In genomic region chr10:8360814-8361509, GRCh38 we compare ENCODE assay signal across 24 cellular contexts.
DNase-seq lines count a peak whose midpoint lies in the region; ATAC-seq and TF ChIP-seq lines count a peak whose summit lies in the region.
"Had no signal": no experiment of that assay in that cellular context is flagged by ENCODE, and none has a peak within 500 bp of the region (broad histone marks: within the 10 kb centered on the region; RNA-seq: fewer than 3 reads in every experiment).

No MANE protein-coding gene starts in this region.

- H3K27ac ChIP-seq in mammary epithelial cell (ENCODE audit: insufficient read depth, low read depth, low read length) (no peak overlapping the region), hepatocyte (no peak overlapping the region)
- H3K27ac ChIP-seq: esophagus muscularis mucosa, gastroesophageal sphincter, Peyer's patch, sigmoid colon, uterus, VCaP had no signal

- peaks cover 11% of the 10 kb centered on the region for H3K4me1 ChIP-seq in mammary epithelial cell (ENCODE audit: insufficient read depth, low read length)
- H3K4me1 ChIP-seq in hepatocyte (ENCODE audit: insufficient read depth), result peaks cover 6% of the 10 kb centered on the region
- H3K4me1 ChIP-seq: esophagus muscularis mucosa, gastroesophageal sphincter, Peyer's patch, sigmoid colon, uterus had no signal

- no peak overlapping the region for H3K9ac ChIP-seq in mammary epithelial cell (ENCODE audit: insufficient read depth, low read length)

- peaks cover 13% of the 10 kb centered on the region for H3K4me1 Mint-ChIP-seq in MCF 10A (ENCODE audit: insufficient read depth, unreplicated experiment)
- peaks cover 60% of the 10 kb centered on the region for H3K4me1 Mint-ChIP-seq in stimulated activated effector memory CD8-positive, alpha-beta T cell treated with anti-CD3 and anti-CD28 coated beads, Interleukin-12 subunit alpha, Interleukin-12 subunit beta, amount 100 ng/mL, for 72 hours
- H3K4me1 Mint-ChIP-seq: brain, neural crest cell had no signal

- 6% methylated on average over 2 of the region's 2 CpGs for WGBS in mammary epithelial cell (ENCODE audit: low coverage, missing lambda C conversion rate)
- WGBS in hepatocyte (ENCODE audit: low lambda C conversion rate, missing lambda C conversion rate), result 41% methylated on average over 2 of the region's 2 CpGs

- no peak overlapping the region for H3K27ac Mint-ChIP-seq in MCF 10A (ENCODE audit: low read depth, unreplicated experiment)
- H3K27ac Mint-ChIP-seq in stimulated activated effector memory CD8-positive, alpha-beta T cell treated with anti-CD3 and anti-CD28 coated beads, Interleukin-12 subunit alpha, Interleukin-12 subunit beta, amount 100 ng/mL, for 72 hours, result peak overlapping the region; percentile 73
- H3K27ac Mint-ChIP-seq: activated naive CD8-positive, alpha-beta T cell treated with anti-CD3 and anti-CD28 coated beads, Interleukin-2, amount 10 ng/mL, durations not matched to agents 7 days and 5 days; brain; CD14-positive monocyte had no signal

- TF ChIP-seq CTCF in mammary epithelial cell (conservative IDR thresholded peaks at IDR 0.05 in 1 of 2, IDR thresholded peaks at IDR 0.05 in 1 of 2; ENCODE audit: extremely low read depth in 1 of 2, insufficient read depth in 1 of 2, low read depth in 1 of 2, low read length in 2 of 2) (no peak), MCF 10A (IDR thresholded peaks at IDR 0.05; ENCODE audit: unreplicated experiment) (no peak), astrocyte of the spinal cord (IDR thresholded peaks at IDR 0.05; ENCODE audit: low read depth, low read length) (no peak), hepatocyte (IDR thresholded peaks at IDR 0.05; ENCODE audit: poor library complexity) (no peak)

- DNase-seq in mammary epithelial cell (peak; percentile 68), MCF 10A (ENCODE audit: unreplicated experiment) (no peak), M059J (ENCODE audit: low read depth) (peak; percentile 43), astrocyte of the spinal cord (ENCODE audit: low read depth, low spot score) (peak; percentile 27), hepatocyte (ENCODE audit: low spot score) (no peak)
- no peak for DNase-seq in stimulated activated effector memory CD8-positive, alpha-beta T cell treated with anti-CD3 and anti-CD28 coated beads, Interleukin-12 subunit alpha, Interleukin-12 subunit beta, amount 100 ng/mL, for 72 hours (ENCODE audit: low spot score in 2 of 2)
- DNase-seq in stimulated activated naive CD4-positive, alpha-beta T cell (lab: John Stamatoyannopoulos, UW), result no peak
- DNase-seq: activated naive CD8-positive, alpha-beta T cell treated with anti-CD3 and anti-CD28 coated beads, Interleukin-2, amount 10 ng/mL, durations not matched to agents 7 days and 5 days; effector memory CD4-positive, alpha-beta T cell; NCI-H2081; NCI-H446 treated with DMSO at 0.1 percent for 48 hours; Peyer's patch; sigmoid colon; stimulated activated CD4-positive, alpha-beta T cell treated with anti-CD3 and anti-CD28 coated beads, Interleukin-15, amount 100 ng/mL, for 24 hours; substantia nigra; uterus had no signal

- dilution Hi-C loops in mammary epithelial cell (cut with HindIII; ENCODE audit: low sequenced_read_pairs), result no loop called here

- no peak overlapping the region for H3K4me3 ChIP-seq in mammary epithelial cell (replicated peaks in 1 of 3; ENCODE audit: insufficient read depth in 1 of 3, low read depth in 2 of 3, low read length in 3 of 3)
- H3K4me3 ChIP-seq in astrocyte of the spinal cord (ENCODE audit: low read depth, low read length), result no peak overlapping the region
- no peak overlapping the region for H3K4me3 ChIP-seq in hepatocyte
- H3K4me3 ChIP-seq: esophagus muscularis mucosa, gastroesophageal sphincter, Peyer's patch, sigmoid colon, uterus had no signal

- POLR2A ChIA-PET in MCF 10A (lab: Yijun Ruan, JAX), result interaction anchor here (1.3 kb wide), 1 partner anchor 29 kb away, joined by 3 read pairs; no protein-coding TSS in a partner anchor

- intact Hi-C loops in mammary epithelial cell (cut with micrococcal nuclease), result loop anchor here (10.0 kb wide), 1 partner anchor 306 kb away; the partner anchor contains the start of gene GATA3
- intact Hi-C loops in MCF 10A (cut with micrococcal nuclease), result no loop called here

- no peaks in the 10 kb centered on the region for H3K36me3 Mint-ChIP-seq in MCF 10A (ENCODE audit: insufficient read depth, unreplicated experiment)
- H3K36me3 Mint-ChIP-seq in stimulated activated effector memory CD8-positive, alpha-beta T cell treated with anti-CD3 and anti-CD28 coated beads, Interleukin-12 subunit alpha, Interleukin-12 subunit beta, amount 100 ng/mL, for 72 hours, result no peaks in the 10 kb centered on the region
- H3K36me3 Mint-ChIP-seq: brain, CD14-positive monocyte had no signal

- BruUV-seq in mammary epithelial cell (replicated peaks; lab: Mats Ljungman, UMichigan) (no TSS peak), MCF 10A (replicated peaks; lab: Mats Ljungman, UMichigan) (no TSS peak)

- peaks cover 11% of the 10 kb centered on the region for H3K27me3 Mint-ChIP-seq in MCF 10A (ENCODE audit: insufficient read depth, unreplicated experiment)

- no peaks in the 10 kb centered on the region for H3K27me3 ChIP-seq in mammary epithelial cell (ENCODE audit: insufficient read depth, low read length)
- no peaks in the 10 kb centered on the region for H3K27me3 ChIP-seq in hepatocyte
- H3K27me3 ChIP-seq: Peyer's patch, sigmoid colon, uterus had no signal

- CTCF ChIA-PET in mammary epithelial cell (lab: Charles Lee; ENCODE audit: low non-redundant PET), result no interaction called here
- CTCF ChIA-PET in MCF 10A (lab: Yijun Ruan, JAX), result interaction anchor here (0.6 to 0.9 kb wide), 2 partner anchors 40 to 387 kb away, joined by 3 to 5 read pairs; no protein-coding TSS in a partner anchor

- no peaks in the 10 kb centered on the region for H3K9me2 ChIP-seq in hepatocyte (replicated peaks; ENCODE audit: insufficient read depth)

- H3K36me3 ChIP-seq in mammary epithelial cell (ENCODE audit: insufficient read depth, low read length) (no peaks in the 10 kb centered on the region), hepatocyte (replicated peaks; ENCODE audit: insufficient read depth, low read depth) (no peaks in the 10 kb centered on the region)
- H3K36me3 ChIP-seq: esophagus muscularis mucosa, gastroesophageal sphincter, Peyer's patch, sigmoid colon, uterus had no signal

- H3K4me2 ChIP-seq in mammary epithelial cell (ENCODE audit: insufficient read depth, low read depth, low read length), result no peak overlapping the region
- H3K4me2 ChIP-seq in hepatocyte, result no peak overlapping the region

- in situ Hi-C loops in mammary epithelial cell (cut with MboI; ENCODE audit: low sequenced_read_pairs in 2 of 2) (no loop called here), astrocyte of the spinal cord (cut with HindIII; ENCODE audit: low sequenced_read_pairs) (no loop called here)

- H2AFZ ChIP-seq in mammary epithelial cell (ENCODE audit: low read depth, low read length) (no peak overlapping the region), hepatocyte (no peak overlapping the region)

- H3K4me3 Mint-ChIP-seq in MCF 10A (ENCODE audit: unreplicated experiment), result no peak overlapping the region
- H3K4me3 Mint-ChIP-seq in stimulated activated effector memory CD8-positive, alpha-beta T cell treated with anti-CD3 and anti-CD28 coated beads, Interleukin-12 subunit alpha, Interleukin-12 subunit beta, amount 100 ng/mL, for 72 hours, result peak overlapping the region; percentile 44
- H3K4me3 Mint-ChIP-seq: activated naive CD8-positive, alpha-beta T cell treated with anti-CD3 and anti-CD28 coated beads, Interleukin-2, amount 10 ng/mL, durations not matched to agents 7 days and 5 days; brain; CD14-positive monocyte; neural crest cell had no signal

- peak; percentile 46 for ATAC-seq in stimulated activated effector memory CD8-positive, alpha-beta T cell treated with anti-CD3 and anti-CD28 coated beads, Interleukin-12 subunit alpha, Interleukin-12 subunit beta, amount 100 ng/mL, for 72 hours
- no peak for ATAC-seq in GM19452 (IDR thresholded peaks at IDR 0.05; ENCODE audit: unreplicated experiment)
- ATAC-seq: gastroesophageal sphincter, HCT116 had no signal

- H3K79me2 ChIP-seq in mammary epithelial cell (ENCODE audit: insufficient read depth, low read length), result no peaks in the 10 kb centered on the region
- H3K79me2 ChIP-seq in hepatocyte, result no peaks in the 10 kb centered on the region

- H4K20me1 ChIP-seq in mammary epithelial cell (ENCODE audit: insufficient read depth, low read length) (no peaks in the 10 kb centered on the region), hepatocyte (ENCODE audit: insufficient read depth, poor library complexity, severe bottlenecking) (no peaks in the 10 kb centered on the region)

- no peaks in the 10 kb centered on the region for H3K9me3 ChIP-seq in mammary epithelial cell (replicated peaks; ENCODE audit: insufficient read depth, low read length)
- H3K9me3 ChIP-seq in hepatocyte (ENCODE audit: low read depth), result no peaks in the 10 kb centered on the region
- H3K9me3 ChIP-seq: esophagus muscularis mucosa, gastroesophageal sphincter, Peyer's patch, sigmoid colon, uterus had no signal

- no peaks in the 10 kb centered on the region for H3K9me3 Mint-ChIP-seq in MCF 10A (ENCODE audit: unreplicated experiment)
- H3K9me3 Mint-ChIP-seq in stimulated activated effector memory CD8-positive, alpha-beta T cell treated with anti-CD3 and anti-CD28 coated beads, Interleukin-12 subunit alpha, Interleukin-12 subunit beta, amount 100 ng/mL, for 72 hours, result no peaks in the 10 kb centered on the region

Comparison
In these comparisons a context has a peak if more than half of its experiments do, and no peak if none do; other contexts are left out.
1. DNase-seq: peak in mammary epithelial cell (single experiment), M059J (single experiment) and astrocyte of the spinal cord (single experiment); none in MCF 10A (single experiment), stimulated activated effector memory CD8-positive, alpha-beta T cell treated with anti-CD3 and anti-CD28 coated beads, Interleukin-12 subunit alpha, Interleukin-12 subunit beta, amount 100 ng/mL, for 72 hours (0 of 2), hepatocyte (single experiment) and stimulated activated naive CD4-positive, alpha-beta T cell (0 of 6).